8 cellular contexts compared by ENCODE assay signal in the genomic region with DNA sequence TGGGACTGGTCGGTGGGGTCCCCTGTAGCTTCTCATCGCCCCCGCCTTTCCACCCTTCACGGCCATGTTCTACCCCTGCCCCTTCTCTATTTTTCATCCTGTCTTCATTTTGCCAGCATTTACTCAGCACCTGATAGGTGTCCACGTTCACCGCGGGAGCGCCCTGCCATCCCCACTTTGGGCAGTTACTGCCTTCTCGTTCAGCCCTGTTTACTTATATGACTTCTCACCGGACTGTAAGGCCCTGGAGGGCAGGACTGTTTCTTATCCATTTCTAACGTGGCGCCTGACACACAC. TPM values are rescaled to one million over a fixed set of nuclear protein-coding genes. Genes with fewer than 3 reads are reported as not detected.
DNase-seq lines count a peak whose midpoint lies in the region; ATAC-seq and TF ChIP-seq lines count a peak whose summit lies in the region.

No MANE protein-coding gene starts in this region.

- no peaks in the 10 kb centered on the region for H3K27me3 ChIP-seq in SJSA1 (replicated peaks)

- TF ChIP-seq CTCF in fibroblast of mammary gland (conservative IDR thresholded peaks at IDR 0.05; ENCODE audit: control insufficient read depth, insufficient read depth, low read depth, low read length), result no peak
- no peak for TF ChIP-seq CTCF in retinal pigment epithelial cell (conservative IDR thresholded peaks at IDR 0.05; ENCODE audit: low read depth, low read length)

- no peak for DNase-seq in SJSA1 (ENCODE audit: low read depth in 1 of 2, low spot score in 2 of 2)
- no peak for DNase-seq in fibroblast of mammary gland (ENCODE audit: low read depth)
- no peak for DNase-seq in retinal pigment epithelial cell (ENCODE audit: low read depth)
- no peak for DNase-seq in NCI-H446 treated with DMSO at 0.1 percent for 48 hours (lab: John Stamatoyannopoulos, UW)
- no peak for DNase-seq in NAMALWA (ENCODE audit: low spot score)
- no peak for DNase-seq in nucleus accumbens (lab: John Stamatoyannopoulos, UW)
- no peak for DNase-seq in HK-2 (ENCODE audit: unreplicated experiment)

- peaks cover 16% of the 10 kb centered on the region for H3K4me1 ChIP-seq in SJSA1 (replicated peaks)

- peaks cover 56% of the 10 kb centered on the region for H3K36me3 ChIP-seq in SJSA1

- peak; percentile 1 for ATAC-seq in GM19397 (IDR thresholded peaks at IDR 0.05; ENCODE audit: unreplicated experiment)

- no peaks in the 10 kb centered on the region for H3K9me3 ChIP-seq in SJSA1 (replicated peaks)

- H3K27ac ChIP-seq in SJSA1, result peak overlapping the region; percentile 72

- H3K4me3 ChIP-seq in SJSA1 (peak overlapping the region; percentile 85), fibroblast of mammary gland (ENCODE audit: control insufficient read depth, low read depth, low read length) (peak overlapping the region; percentile 78), retinal pigment epithelial cell (ENCODE audit: low read length) (peak overlapping the region; percentile 97)

RNA-seq across cellular contexts. Expression of gene MFN2, which starts 0.4 kb away (rescaled TPM):
- total RNA-seq in SJSA1 (2014; rRNA removed; shearing (Covaris generic)), result 53.6 and 54.8 TPM in 2 replicates

RNA-seq across cellular contexts. Expression of gene MIIP, which starts 38.7 kb away (rescaled TPM):
- 34.5 and 43.1 TPM in 2 replicates for total RNA-seq in SJSA1 (2014; rRNA removed; shearing (Covaris generic))

RNA-seq across cellular contexts. Expression of gene PLOD1, which starts 46.1 kb away (rescaled TPM):
- total RNA-seq in SJSA1 (2014; rRNA removed; shearing (Covaris generic)), result 229 and 382 TPM in 2 replicates

RNA-seq across cellular contexts. Expression of gene KIAA2013, which starts 54.4 kb away (rescaled TPM):
- 85.2 and 102 TPM in 2 replicates for total RNA-seq in SJSA1 (2014; rRNA removed; shearing (Covaris generic))
